ENCODE assay signal across 8 cellular contexts in genomic region chr19:3618144-3618810, GRCh38. TPM values are rescaled to one million over a fixed set of nuclear protein-coding genes. Genes with fewer than 3 reads are reported as not detected.
DNase-seq lines count a peak whose midpoint lies in the region; ATAC-seq and TF ChIP-seq lines count a peak whose summit lies in the region.

No MANE protein-coding gene starts in this region.

- peak; percentile 84 for TF ChIP-seq CTCF in GM12872 (IDR thresholded peaks at IDR 0.05; ENCODE audit: insufficient read depth, low read depth, low read length)

- no peak for ATAC-seq in HG03196 (IDR thresholded peaks at IDR 0.05; ENCODE audit: unreplicated experiment)

- peak; percentile 19 for DNase-seq in OCI-M1 (lab: John Stamatoyannopoulos, UW)
- peak; percentile 53 for DNase-seq in activated naive CD4-positive, alpha-beta T cell treated with Interleukin-2 at 50 U/mL for 16 hours
- DNase-seq in glomerular visceral epithelial cell (ENCODE audit: extremely low spot score) = peak; percentile 25
- peak; percentile 26 for DNase-seq in putamen (ENCODE audit: low spot score)
- no peak for DNase-seq in occipital lobe (lab: John Stamatoyannopoulos, UW)
- no peak for DNase-seq in mesenteric fat pad (ENCODE audit: low spot score)

RNA-seq across cellular contexts. Expression of gene CACTIN, which starts 8.3 kb away (rescaled TPM):
- 19.8 TPM for total RNA-seq in occipital lobe
- total RNA-seq in mesenteric fat pad = 18.9 TPM

RNA-seq across cellular contexts. Expression of gene TBXA2R, which starts 11.6 kb away (rescaled TPM):
- total RNA-seq in occipital lobe = 0.78 TPM
- total RNA-seq in mesenteric fat pad = 5.4 TPM

RNA-seq across cellular contexts. Expression of gene GIPC3, which starts 33.0 kb away (rescaled TPM):
- total RNA-seq in occipital lobe (not detected), mesenteric fat pad (1.8 TPM)

RNA-seq across cellular contexts. Expression of gene HMG20B, which starts 45.5 kb away (rescaled TPM):
- total RNA-seq in occipital lobe (9.4 TPM), mesenteric fat pad (55.1 TPM)

Comparison
In these comparisons a context has a peak if more than half of its experiments do, and no peak if none do; other contexts are left out.
1. DNase-seq: peak in OCI-M1 (single experiment), activated naive CD4-positive, alpha-beta T cell treated with Interleukin-2 at 50 U/mL for 16 hours (single experiment), glomerular visceral epithelial cell (single experiment) and putamen (single experiment); none in occipital lobe (single experiment) and mesenteric fat pad (single experiment).